ENCODE assay signal across 17 cellular contexts in the genomic region with DNA sequence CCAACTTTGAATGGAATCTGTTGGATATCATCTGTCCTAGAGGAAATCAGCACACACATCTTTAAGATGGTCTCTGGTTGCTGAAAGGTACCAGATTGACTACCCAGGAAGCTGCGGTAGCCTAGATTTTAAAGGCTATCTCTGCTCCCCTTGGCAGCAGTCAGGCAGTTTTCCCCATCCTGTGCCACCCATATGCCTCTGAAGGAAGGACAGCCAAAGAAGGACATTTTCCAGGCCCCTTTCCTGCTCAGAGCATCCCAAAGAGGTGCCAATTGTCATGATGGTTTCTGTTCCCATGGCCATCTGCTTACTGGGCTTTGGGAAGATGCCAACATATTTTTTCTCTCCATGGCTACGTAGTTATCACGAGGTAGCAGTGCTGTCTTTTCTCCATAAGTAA. TPM values are rescaled to one million over a fixed set of nuclear protein-coding genes. Genes with fewer than 3 reads are reported as not detected.
"Had no signal": no experiment of that assay in that cellular context is flagged by ENCODE, and none has a peak within 500 bp of the region (broad histone marks: within the 10 kb centered on the region; RNA-seq: fewer than 3 reads in every experiment).

No MANE protein-coding gene starts in this region.

- ATAC-seq: effector memory CD8-positive, alpha-beta T cell; left cardiac atrium; lower lobe of right lung had no signal

- DNase-seq: effector memory CD8-positive, alpha-beta T cell; foreskin fibroblast; immature natural killer cell; kidney; left cardiac atrium; left ventricle myocardium inferior; lower lobe of right lung; nephron progenitor cell; small intestine; stimulated activated CD4-positive, alpha-beta T cell treated with anti-CD3 and anti-CD28 coated beads, Interleukin-12 subunit alpha, Interleukin-12 subunit beta, amount 100 ng/mL, for 4 hours; stimulated activated naive CD4-positive, alpha-beta T cell; stomach; trophoblast cell had no signal

- H3K4me1 Mint-ChIP-seq: immature natural killer cell, memory B cell, nephron progenitor cell had no signal

- H3K27me3 Mint-ChIP-seq: dendritic cell treated with granulocyte-macrophage colony-stimulating factor and Interleukin-4, amounts not matched to agents 40 ng/mL and 50 ng/mL, for 4 days; effector memory CD8-positive, alpha-beta T cell; memory B cell had no signal

- H3K27ac Mint-ChIP-seq: dendritic cell treated with granulocyte-macrophage colony-stimulating factor and Interleukin-4, amounts not matched to agents 40 ng/mL and 50 ng/mL, for 4 days; effector memory CD8-positive, alpha-beta T cell; immature natural killer cell; memory B cell; mesothelial cell of epicardium; nephron progenitor cell had no signal

- H3K36me3 Mint-ChIP-seq: immature natural killer cell, memory B cell, mesothelial cell of epicardium had no signal

- H3K4me3 Mint-ChIP-seq: dendritic cell treated with granulocyte-macrophage colony-stimulating factor and Interleukin-4, amounts not matched to agents 40 ng/mL and 50 ng/mL, for 4 days; effector memory CD8-positive, alpha-beta T cell; immature natural killer cell; memory B cell; mesothelial cell of epicardium; nephron progenitor cell had no signal

RNA-seq across cellular contexts. Expression of a gene that starts 39.7 kb away (rescaled TPM):
- total RNA-seq: osteoblast had no signal
